Comparison of ENCODE assay signal across 1 cellular context in the genomic region with DNA sequence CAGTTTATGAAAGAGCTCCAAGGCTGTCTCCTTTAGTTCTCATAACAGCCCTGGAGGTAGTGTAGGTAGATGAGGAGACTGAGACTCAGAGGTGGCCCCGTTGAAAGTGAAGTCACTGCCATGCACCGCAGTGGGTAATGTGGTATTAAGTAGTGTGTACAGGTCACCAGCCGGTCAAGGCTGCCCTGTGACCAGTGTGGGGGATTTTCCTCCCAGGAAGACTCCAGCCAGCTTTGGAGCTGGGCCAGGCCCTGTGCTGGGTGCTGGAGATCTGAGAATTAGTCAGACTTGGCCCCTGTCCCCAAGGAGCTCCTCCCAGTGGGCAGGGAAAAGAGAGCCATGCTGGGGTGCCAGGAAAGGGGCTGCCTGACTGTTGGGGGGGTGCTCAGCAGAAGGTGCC.
TF ChIP-seq lines count a peak whose summit lies in the region.

No MANE protein-coding gene starts in this region.

TF ChIP-seq in HepG2, 621 proteins besides CTCF, POLR2A, EP300 and RAD21 (continued from another document):
- TF ChIP-seq, protein P1, sequence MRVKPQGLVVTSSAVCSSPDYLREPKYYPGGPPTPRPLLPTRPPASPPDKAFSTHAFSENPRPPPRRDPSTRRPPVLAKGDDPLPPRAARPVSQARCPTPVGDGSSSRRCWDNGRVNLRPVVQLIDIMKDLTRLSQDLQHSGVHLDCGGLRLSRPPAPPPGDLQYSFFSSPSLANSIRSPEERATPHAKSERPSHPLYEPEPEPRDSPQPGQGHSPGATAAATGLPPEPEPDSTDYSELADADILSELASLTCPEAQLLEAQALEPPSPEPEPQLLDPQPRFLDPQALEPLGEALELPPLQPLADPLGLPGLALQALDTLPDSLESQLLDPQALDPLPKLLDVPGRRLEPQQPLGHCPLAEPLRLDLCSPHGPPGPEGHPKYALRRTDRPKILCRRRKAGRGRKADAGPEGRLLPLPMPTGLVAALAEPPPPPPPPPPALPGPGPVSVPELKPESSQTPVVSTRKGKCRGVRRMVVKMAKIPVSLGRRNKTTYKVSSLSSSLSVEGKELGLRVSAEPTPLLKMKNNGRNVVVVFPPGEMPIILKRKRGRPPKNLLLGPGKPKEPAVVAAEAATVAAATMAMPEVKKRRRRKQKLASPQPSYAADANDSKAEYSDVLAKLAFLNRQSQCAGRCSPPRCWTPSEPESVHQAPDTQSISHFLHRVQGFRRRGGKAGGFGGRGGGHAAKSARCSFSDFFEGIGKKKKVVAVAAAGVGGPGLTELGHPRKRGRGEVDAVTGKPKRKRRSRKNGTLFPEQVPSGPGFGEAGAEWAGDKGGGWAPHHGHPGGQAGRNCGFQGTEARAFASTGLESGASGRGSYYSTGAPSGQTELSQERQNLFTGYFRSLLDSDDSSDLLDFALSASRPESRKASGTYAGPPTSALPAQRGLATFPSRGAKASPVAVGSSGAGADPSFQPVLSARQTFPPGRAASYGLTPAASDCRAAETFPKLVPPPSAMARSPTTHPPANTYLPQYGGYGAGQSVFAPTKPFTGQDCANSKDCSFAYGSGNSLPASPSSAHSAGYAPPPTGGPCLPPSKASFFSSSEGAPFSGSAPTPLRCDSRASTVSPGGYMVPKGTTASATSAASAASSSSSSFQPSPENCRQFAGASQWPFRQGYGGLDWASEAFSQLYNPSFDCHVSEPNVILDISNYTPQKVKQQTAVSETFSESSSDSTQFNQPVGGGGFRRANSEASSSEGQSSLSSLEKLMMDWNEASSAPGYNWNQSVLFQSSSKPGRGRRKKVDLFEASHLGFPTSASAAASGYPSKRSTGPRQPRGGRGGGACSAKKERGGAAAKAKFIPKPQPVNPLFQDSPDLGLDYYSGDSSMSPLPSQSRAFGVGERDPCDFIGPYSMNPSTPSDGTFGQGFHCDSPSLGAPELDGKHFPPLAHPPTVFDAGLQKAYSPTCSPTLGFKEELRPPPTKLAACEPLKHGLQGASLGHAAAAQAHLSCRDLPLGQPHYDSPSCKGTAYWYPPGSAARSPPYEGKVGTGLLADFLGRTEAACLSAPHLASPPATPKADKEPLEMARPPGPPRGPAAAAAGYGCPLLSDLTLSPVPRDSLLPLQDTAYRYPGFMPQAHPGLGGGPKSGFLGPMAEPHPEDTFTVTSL (CRISPR knock-in tag; IDR thresholded peaks at IDR 0.05; ENCODE audit: borderline replicate concordance) = no peak
- TF ChIP-seq, protein P2, sequence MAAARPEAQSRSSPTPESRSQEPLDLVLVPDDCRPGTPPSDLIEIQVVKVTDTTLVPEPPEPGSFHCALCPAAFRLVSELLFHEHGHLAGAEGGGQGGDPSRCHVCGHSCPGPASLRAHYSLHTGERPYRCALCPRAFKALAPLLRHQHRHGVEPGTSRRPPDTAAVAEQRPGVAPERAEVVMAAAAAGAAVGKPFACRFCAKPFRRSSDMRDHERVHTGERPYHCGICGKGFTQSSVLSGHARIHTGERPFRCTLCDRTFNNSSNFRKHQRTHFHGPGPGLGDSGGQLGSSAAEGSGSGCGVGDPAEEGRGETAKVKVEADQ (CRISPR knock-in tag; IDR thresholded peaks at IDR 0.05; ENCODE audit: borderline replicate concordance) = no peak
- TF ChIP-seq ZNF30 (CRISPR knock-in tag; IDR thresholded peaks at IDR 0.05) (no peak), ZFP41 (CRISPR knock-in tag; IDR thresholded peaks at IDR 0.05; ENCODE audit: borderline replicate concordance) (no peak), PHF21A (CRISPR knock-in tag; IDR thresholded peaks at IDR 0.05) (no peak)
- TF ChIP-seq, protein P3, sequence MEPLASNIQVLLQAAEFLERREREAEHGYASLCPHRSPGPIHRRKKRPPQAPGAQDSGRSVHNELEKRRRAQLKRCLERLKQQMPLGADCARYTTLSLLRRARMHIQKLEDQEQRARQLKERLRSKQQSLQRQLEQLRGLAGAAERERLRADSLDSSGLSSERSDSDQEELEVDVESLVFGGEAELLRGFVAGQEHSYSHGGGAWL (CRISPR knock-in tag; IDR thresholded peaks at IDR 0.05) = no peak
- TF ChIP-seq, protein P4, sequence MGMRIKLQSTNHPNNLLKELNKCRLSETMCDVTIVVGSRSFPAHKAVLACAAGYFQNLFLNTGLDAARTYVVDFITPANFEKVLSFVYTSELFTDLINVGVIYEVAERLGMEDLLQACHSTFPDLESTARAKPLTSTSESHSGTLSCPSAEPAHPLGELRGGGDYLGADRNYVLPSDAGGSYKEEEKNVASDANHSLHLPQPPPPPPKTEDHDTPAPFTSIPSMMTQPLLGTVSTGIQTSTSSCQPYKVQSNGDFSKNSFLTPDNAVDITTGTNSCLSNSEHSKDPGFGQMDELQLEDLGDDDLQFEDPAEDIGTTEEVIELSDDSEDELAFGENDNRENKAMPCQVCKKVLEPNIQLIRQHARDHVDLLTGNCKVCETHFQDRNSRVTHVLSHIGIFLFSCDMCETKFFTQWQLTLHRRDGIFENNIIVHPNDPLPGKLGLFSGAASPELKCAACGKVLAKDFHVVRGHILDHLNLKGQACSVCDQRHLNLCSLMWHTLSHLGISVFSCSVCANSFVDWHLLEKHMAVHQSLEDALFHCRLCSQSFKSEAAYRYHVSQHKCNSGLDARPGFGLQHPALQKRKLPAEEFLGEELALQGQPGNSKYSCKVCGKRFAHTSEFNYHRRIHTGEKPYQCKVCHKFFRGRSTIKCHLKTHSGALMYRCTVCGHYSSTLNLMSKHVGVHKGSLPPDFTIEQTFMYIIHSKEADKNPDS (CRISPR knock-in tag; IDR thresholded peaks at IDR 0.05) = no peak
